Comparison of ENCODE assay signal across 8 cellular contexts in genomic region chr3:197793246-197793645, GRCh38. TPM values are rescaled to one million over a fixed set of nuclear protein-coding genes. Genes with fewer than 3 reads are reported as not detected.
DNase-seq lines count a peak whose midpoint lies in the region; ATAC-seq, FAIRE-seq and TF ChIP-seq lines count a peak whose summit lies in the region.

No MANE protein-coding gene starts in this region.

- H3K27me3 ChIP-seq in WERI-Rb-1 (ENCODE audit: insufficient read depth, low read depth, severe bottlenecking) (no peaks in the 10 kb centered on the region), heart right ventricle (no peaks in the 10 kb centered on the region)

- no peak for FAIRE-seq in A549 (lab: Jason Lieb, UNC)
- no peak for FAIRE-seq in D721Med (lab: Jason Lieb, UNC)

- H3K36me3 ChIP-seq in WERI-Rb-1 = no peaks in the 10 kb centered on the region
- peaks cover 0 to 6% (median 0%) of the 10 kb centered on the region in 9 donors for H3K36me3 ChIP-seq in heart right ventricle

- no peak overlapping the region for H3K4me3 ChIP-seq in A549
- peak overlapping the region; percentile 19 for H3K4me3 ChIP-seq in fibroblast of the aortic adventitia (ENCODE audit: low read depth, low read length)
- no peak overlapping the region for H3K4me3 ChIP-seq in WERI-Rb-1 (ENCODE audit: low read depth, low read length)
- H3K4me3 ChIP-seq in heart right ventricle = peak overlapping the region in 4 of 10 donors; percentile 1 to 94 (median 80)

- H3K9me3 ChIP-seq in A549 = no peaks in the 10 kb centered on the region
- no peaks in the 10 kb centered on the region for H3K9me3 ChIP-seq in WERI-Rb-1 (ENCODE audit: severe bottlenecking)
- no peaks in the 10 kb centered on the region for H3K9me3 ChIP-seq in heart right ventricle

- intact Hi-C loops in heart right ventricle (cut with DNase I) = loop anchor here in 6 of 10 donors (5.0 kb wide), 2 partner anchors 41 to 46 kb away; partner anchors contain the start of gene FYTTD1 (in 1 of the 6)

- no peak for TF ChIP-seq POLR2A in A549 (IDR thresholded peaks at IDR 0.05; ENCODE audit: low read length)

- no peak for TF ChIP-seq CTCF in A549 (IDR thresholded peaks at IDR 0.05)
- no peak for TF ChIP-seq CTCF in RWPE1 (conservative IDR thresholded peaks at IDR 0.05; ENCODE audit: low read depth)
- TF ChIP-seq CTCF in fibroblast of the aortic adventitia (IDR thresholded peaks at IDR 0.05; ENCODE audit: insufficient read depth, low read length) = no peak
- TF ChIP-seq CTCF in WERI-Rb-1 (IDR thresholded peaks at IDR 0.05; ENCODE audit: low read depth, low read length) = no peak
- no peak for TF ChIP-seq CTCF in D721Med (IDR thresholded peaks at IDR 0.05; ENCODE audit: insufficient read depth, missing control alignments)
- TF ChIP-seq CTCF in heart right ventricle (IDR thresholded peaks at IDR 0.05) = no peak

- CTCF ChIA-PET in A549 (lab: Yijun Ruan, JAX) = interaction anchor here (1.2 to 1.3 kb wide), 2 partner anchors 8 to 9 kb away, joined by 3 read pairs; no protein-coding TSS in a partner anchor
- CTCF ChIA-PET in RWPE1 (lab: Yijun Ruan, JAX) = interaction anchor here (0.7 kb wide), 2 partner anchors 8 to 16 kb away, joined by 3 read pairs; no protein-coding TSS in a partner anchor

- H3K4me2 ChIP-seq in A549 = peak overlapping the region; percentile 39

- H3K4me1 ChIP-seq in A549 = peaks cover 35% of the 10 kb centered on the region; the same call in 2 of the 3 replicates
- H3K4me1 ChIP-seq in heart right ventricle = peaks cover 3 to 51% (median 34%) of the 10 kb centered on the region in 9 donors

- H3K27ac ChIP-seq in A549 (no peak overlapping the region; a peak in 1 of 6 replicates), RWPE1 (peak overlapping the region; percentile 90), WERI-Rb-1 (no peak overlapping the region), heart right ventricle (peak overlapping the region in 1 of 10 donors; percentile 7)

- TF ChIP-seq EP300 in A549 (IDR thresholded peaks at IDR 0.05) = no peak

- 48% methylated on average over 2 of the region's 2 CpGs for WGBS in A549 (ENCODE audit: missing lambda C conversion rate)
- WGBS in heart right ventricle, 2 donors = 24 to 27% methylated on average over 2 of the region's 2 CpGs

- POLR2A ChIA-PET in A549 (lab: Yijun Ruan, JAX) = no interaction called here
- POLR2A ChIA-PET in RWPE1 (lab: Yijun Ruan, JAX; ENCODE audit: low non-redundant PET) = no interaction called here

- ATAC-seq in A549 (no peak), GM18858 (IDR thresholded peaks at IDR 0.05; ENCODE audit: unreplicated experiment) (peak; percentile 27), GM21381 (IDR thresholded peaks at IDR 0.05; ENCODE audit: unreplicated experiment) (no peak), heart right ventricle (no peak)

- no peak for TF ChIP-seq RAD21 in A549 (conservative IDR thresholded peaks at IDR 0.05 in 1 of 2, IDR thresholded peaks at IDR 0.05 in 1 of 2)

- DNase-seq in A549 (ENCODE audit: low read depth in 1 of 2, low spot score in 1 of 2) (no peak), RWPE1 (ENCODE audit: low spot score) (peak; percentile 78), fibroblast of the aortic adventitia (ENCODE audit: low read depth) (peak; percentile 40), WERI-Rb-1 (no peak), D721Med (ENCODE audit: insufficient read length, low spot score) (no peak), heart right ventricle (no peak)

TF ChIP-seq in A549, 52 proteins besides CTCF, POLR2A, EP300 and RAD21:
- TF ChIP-seq SMC3 (IDR thresholded peaks at IDR 0.05) = no peak
- TF ChIP-seq NR3C1 (IDR thresholded peaks at IDR 0.05) = no peak
- TF ChIP-seq TFCP2L1 (CRISPR knock-in tag; IDR thresholded peaks at IDR 0.05) = no peak
- no peak for TF ChIP-seq RFX5 (IDR thresholded peaks at IDR 0.05)
- no peak for TF ChIP-seq ELK1 (IDR thresholded peaks at IDR 0.05; ENCODE audit: low read depth, low read length)
- no peak for TF ChIP-seq PBX3 (IDR thresholded peaks at IDR 0.05)
- TF ChIP-seq GATA3 (IDR thresholded peaks at IDR 0.05; ENCODE audit: borderline replicate concordance) = no peak
- no peak for TF ChIP-seq CBX2 (IDR thresholded peaks at IDR 0.05; ENCODE audit: borderline replicate concordance, low read depth)
- no peak for TF ChIP-seq KDM1A (IDR thresholded peaks at IDR 0.05; ENCODE audit: low read depth)
- TF ChIP-seq HES2 (IDR thresholded peaks at IDR 0.05) = no peak
- TF ChIP-seq FOSL2 (IDR thresholded peaks at IDR 0.05) = no peak
- no peak for TF ChIP-seq FOSL2 (CRISPR knock-in tag; IDR thresholded peaks at IDR 0.05)
- TF ChIP-seq ZSCAN20 (CRISPR knock-in tag; IDR thresholded peaks at IDR 0.05) = no peak

RNA-seq across cellular contexts. Expression of gene LRCH3, which starts 2.2 kb away (rescaled TPM):
- polyA plus RNA-seq in A549 (2011; rRNA removed) = 44.6 and 66.0 TPM in 2 replicates
- 11.0 and 13.3 TPM in 2 replicates for polyA plus RNA-seq in A549 (2012; cell fraction: cytosol; rRNA removed)
- polyA plus RNA-seq in A549 (2012; cell fraction: nucleus; rRNA removed) = 11.4 and 18.7 TPM in 2 replicates
- polyA plus RNA-seq in A549 (2017; fragmentation: RNase III; extraction: RNeasy Plus Mini Kit Qiagen cat#74134 plus additional on column Dnase treatment) = 12.1 to 14.2 TPM (median 12.6 TPM) in 3 replicates
- 62.9 and 69.4 TPM in 2 replicates for polyA minus RNA-seq in A549 (2011; rRNA and poly(A)+ RNA removed)
- total RNA-seq in fibroblast of the aortic adventitia (ENCODE audit: low replicate concordance) = 47.3 and 91.1 TPM in 2 replicates
- total RNA-seq in heart right ventricle = 10 to 100 TPM; 21.5 to 33.2 (median 28.0) TPM
- 10 to 100 TPM in 1 of 2 donors, 1 to 10 TPM in 1; 7.1 to 12.1 TPM for polyA plus RNA-seq in heart right ventricle

RNA-seq across cellular contexts. Expression of gene FYTTD1, which starts 43.6 kb away (rescaled TPM):
- polyA plus RNA-seq in A549 (2011; rRNA removed) (24.8 and 37.3 TPM in 2 replicates), A549 (2017; fragmentation: RNase III; extraction: RNeasy Plus Mini Kit Qiagen cat#74134 plus additional on column Dnase treatment) (19.8 to 22.2 TPM (median 20.9 TPM) in 3 replicates), heart right ventricle (10 to 100 TPM; 16.5 to 17.9 TPM)
- 4.9 and 5.8 TPM in 2 replicates for polyA plus RNA-seq in A549 (2012; cell fraction: cytosol; rRNA removed)
- 2.2 TPM in 2 replicates for polyA plus RNA-seq in A549 (2012; cell fraction: nucleus; rRNA removed)
- 11.0 and 11.3 TPM in 2 replicates for polyA minus RNA-seq in A549 (2011; rRNA and poly(A)+ RNA removed)
- total RNA-seq in fibroblast of the aortic adventitia (ENCODE audit: low replicate concordance) (30.4 and 40.2 TPM in 2 replicates), heart right ventricle (100 to 1,000 TPM in 1 of 10 donors, 10 to 100 TPM in 9; 63.5 to 111 (median 82.4) TPM)

RNA-seq across cellular contexts. Expression of gene RUBCN, which starts 56.5 kb away (rescaled TPM):
- polyA plus RNA-seq in A549 (2011; rRNA removed) (8.0 and 8.2 TPM in 2 replicates), A549 (2017; fragmentation: RNase III; extraction: RNeasy Plus Mini Kit Qiagen cat#74134 plus additional on column Dnase treatment) (5.7 to 6.5 TPM (median 6.1 TPM) in 3 replicates), heart right ventricle (10 to 100 TPM in 1 of 2 donors, 1 to 10 TPM in 1; 9.7 to 16.5 TPM)
- polyA plus RNA-seq in A549 (2012; cell fraction: cytosol; rRNA removed) = 5.3 and 8.0 TPM in 2 replicates
- polyA plus RNA-seq in A549 (2012; cell fraction: nucleus; rRNA removed) = 11.5 and 15.4 TPM in 2 replicates
- polyA minus RNA-seq in A549 (2011; rRNA and poly(A)+ RNA removed) = 13.2 and 16.6 TPM in 2 replicates
- total RNA-seq in fibroblast of the aortic adventitia (ENCODE audit: low replicate concordance) (17.2 and 22.3 TPM in 2 replicates), heart right ventricle (10 to 100 TPM; 23.6 to 51.4 (median 35.7) TPM)

Comparison
In these comparisons a context has a peak if more than half of its experiments do, and no peak if none do; other contexts are left out.
1. DNase-seq: peak in RWPE1 (single experiment) and fibroblast of the aortic adventitia (single experiment); none in A549 (0 of 2), WERI-Rb-1 (single experiment), D721Med (single experiment) and heart right ventricle (0 of 2).